Comparison of ENCODE assay signal across 1 cellular context in the genomic region with DNA sequence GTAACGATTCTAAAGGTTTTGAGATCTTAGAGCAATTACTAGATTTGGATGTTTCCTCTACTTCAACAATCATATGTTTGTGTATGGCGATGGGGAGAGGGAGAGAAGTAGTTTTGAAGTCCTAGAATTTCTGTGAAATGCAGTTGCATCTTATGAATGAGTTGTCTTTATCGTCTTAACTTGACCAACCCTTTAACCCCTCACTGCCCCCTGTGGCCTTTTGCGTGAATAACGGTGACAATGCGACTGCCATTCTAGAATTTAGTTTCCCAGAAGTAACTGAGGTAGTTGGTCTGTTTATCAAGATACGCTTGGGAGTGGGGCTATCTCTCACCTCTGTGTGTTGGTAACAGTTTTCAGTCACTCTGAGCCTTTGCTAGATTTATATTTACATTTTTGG.
TF ChIP-seq lines count a peak whose summit lies in the region.

No MANE protein-coding gene starts in this region.

TF ChIP-seq in HepG2, 621 proteins besides CTCF, POLR2A, EP300 and RAD21 (continued from another document):
- TF ChIP-seq, protein P1, sequence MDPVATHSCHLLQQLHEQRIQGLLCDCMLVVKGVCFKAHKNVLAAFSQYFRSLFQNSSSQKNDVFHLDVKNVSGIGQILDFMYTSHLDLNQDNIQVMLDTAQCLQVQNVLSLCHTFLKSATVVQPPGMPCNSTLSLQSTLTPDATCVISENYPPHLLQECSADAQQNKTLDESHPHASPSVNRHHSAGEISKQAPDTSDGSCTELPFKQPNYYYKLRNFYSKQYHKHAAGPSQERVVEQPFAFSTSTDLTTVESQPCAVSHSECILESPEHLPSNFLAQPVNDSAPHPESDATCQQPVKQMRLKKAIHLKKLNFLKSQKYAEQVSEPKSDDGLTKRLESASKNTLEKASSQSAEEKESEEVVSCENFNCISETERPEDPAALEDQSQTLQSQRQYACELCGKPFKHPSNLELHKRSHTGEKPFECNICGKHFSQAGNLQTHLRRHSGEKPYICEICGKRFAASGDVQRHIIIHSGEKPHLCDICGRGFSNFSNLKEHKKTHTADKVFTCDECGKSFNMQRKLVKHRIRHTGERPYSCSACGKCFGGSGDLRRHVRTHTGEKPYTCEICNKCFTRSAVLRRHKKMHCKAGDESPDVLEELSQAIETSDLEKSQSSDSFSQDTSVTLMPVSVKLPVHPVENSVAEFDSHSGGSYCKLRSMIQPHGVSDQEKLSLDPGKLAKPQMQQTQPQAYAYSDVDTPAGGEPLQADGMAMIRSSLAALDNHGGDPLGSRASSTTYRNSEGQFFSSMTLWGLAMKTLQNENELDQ (CRISPR knock-in tag; IDR thresholded peaks at IDR 0.05; ENCODE audit: borderline replicate concordance) = no peak
- no peak for TF ChIP-seq RBM39 (IDR thresholded peaks at IDR 0.05; ENCODE audit: low read depth, low read length, poor library complexity, severe bottlenecking)
- TF ChIP-seq, protein P2, sequence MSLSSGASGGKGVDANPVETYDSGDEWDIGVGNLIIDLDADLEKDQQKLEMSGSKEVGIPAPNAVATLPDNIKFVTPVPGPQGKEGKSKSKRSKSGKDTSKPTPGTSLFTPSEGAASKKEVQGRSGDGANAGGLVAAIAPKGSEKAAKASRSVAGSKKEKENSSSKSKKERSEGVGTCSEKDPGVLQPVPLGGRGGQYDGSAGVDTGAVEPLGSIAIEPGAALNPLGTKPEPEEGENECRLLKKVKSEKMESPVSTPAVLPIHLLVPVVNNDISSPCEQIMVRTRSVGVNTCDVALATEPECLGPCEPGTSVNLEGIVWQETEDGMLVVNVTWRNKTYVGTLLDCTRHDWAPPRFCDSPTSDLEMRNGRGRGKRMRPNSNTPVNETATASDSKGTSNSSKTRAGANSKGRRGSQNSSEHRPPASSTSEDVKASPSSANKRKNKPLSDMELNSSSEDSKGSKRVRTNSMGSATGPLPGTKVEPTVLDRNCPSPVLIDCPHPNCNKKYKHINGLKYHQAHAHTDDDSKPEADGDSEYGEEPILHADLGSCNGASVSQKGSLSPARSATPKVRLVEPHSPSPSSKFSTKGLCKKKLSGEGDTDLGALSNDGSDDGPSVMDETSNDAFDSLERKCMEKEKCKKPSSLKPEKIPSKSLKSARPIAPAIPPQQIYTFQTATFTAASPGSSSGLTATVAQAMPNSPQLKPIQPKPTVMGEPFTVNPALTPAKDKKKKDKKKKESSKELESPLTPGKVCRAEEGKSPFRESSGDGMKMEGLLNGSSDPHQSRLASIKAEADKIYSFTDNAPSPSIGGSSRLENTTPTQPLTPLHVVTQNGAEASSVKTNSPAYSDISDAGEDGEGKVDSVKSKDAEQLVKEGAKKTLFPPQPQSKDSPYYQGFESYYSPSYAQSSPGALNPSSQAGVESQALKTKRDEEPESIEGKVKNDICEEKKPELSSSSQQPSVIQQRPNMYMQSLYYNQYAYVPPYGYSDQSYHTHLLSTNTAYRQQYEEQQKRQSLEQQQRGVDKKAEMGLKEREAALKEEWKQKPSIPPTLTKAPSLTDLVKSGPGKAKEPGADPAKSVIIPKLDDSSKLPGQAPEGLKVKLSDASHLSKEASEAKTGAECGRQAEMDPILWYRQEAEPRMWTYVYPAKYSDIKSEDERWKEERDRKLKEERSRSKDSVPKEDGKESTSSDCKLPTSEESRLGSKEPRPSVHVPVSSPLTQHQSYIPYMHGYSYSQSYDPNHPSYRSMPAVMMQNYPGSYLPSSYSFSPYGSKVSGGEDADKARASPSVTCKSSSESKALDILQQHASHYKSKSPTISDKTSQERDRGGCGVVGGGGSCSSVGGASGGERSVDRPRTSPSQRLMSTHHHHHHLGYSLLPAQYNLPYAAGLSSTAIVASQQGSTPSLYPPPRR (CRISPR knock-in tag; IDR thresholded peaks at IDR 0.05; ENCODE audit: borderline replicate concordance) = no peak
- TF ChIP-seq STAG1 (CRISPR knock-in tag; IDR thresholded peaks at IDR 0.05) = no peak
- no peak for TF ChIP-seq MYC (CRISPR knock-in tag; IDR thresholded peaks at IDR 0.05; ENCODE audit: borderline replicate concordance)
